2 cellular contexts compared by ENCODE assay signal in the genomic region with DNA sequence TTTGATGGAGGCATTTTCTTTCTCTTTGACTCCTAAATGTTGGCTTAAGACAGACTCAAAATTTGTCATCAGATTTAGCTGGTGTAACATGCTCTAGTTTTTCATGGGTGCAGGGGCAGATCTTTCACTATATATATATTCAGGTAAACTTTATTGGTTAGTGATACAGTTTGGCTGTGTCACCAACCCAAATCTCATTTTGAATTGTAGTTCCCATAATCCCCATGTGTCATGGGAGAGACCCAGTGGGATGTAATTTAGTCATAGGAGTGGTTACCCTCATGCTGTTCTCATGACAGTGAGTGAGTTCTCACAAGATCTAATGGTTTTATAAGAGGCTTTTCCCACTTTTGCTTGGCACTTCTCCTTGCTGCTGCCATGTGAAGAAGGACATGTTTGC.
TF ChIP-seq lines count a peak whose summit lies in the region.

No MANE protein-coding gene starts in this region.

TF ChIP-seq in SK-N-SH, 30 proteins besides CTCF, POLR2A, EP300 and RAD21 (continued from another document):
- TF ChIP-seq, protein P1, sequence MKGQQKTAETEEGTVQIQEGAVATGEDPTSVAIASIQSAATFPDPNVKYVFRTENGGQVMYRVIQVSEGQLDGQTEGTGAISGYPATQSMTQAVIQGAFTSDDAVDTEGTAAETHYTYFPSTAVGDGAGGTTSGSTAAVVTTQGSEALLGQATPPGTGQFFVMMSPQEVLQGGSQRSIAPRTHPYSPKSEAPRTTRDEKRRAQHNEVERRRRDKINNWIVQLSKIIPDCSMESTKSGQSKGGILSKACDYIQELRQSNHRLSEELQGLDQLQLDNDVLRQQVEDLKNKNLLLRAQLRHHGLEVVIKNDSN (IDR thresholded peaks at IDR 0.05; ENCODE audit: borderline replicate concordance, low read depth), result no peak
- TF ChIP-seq NFIC (IDR thresholded peaks at IDR 0.05; ENCODE audit: borderline replicate concordance), result no peak
- TF ChIP-seq SMC3 (IDR thresholded peaks at IDR 0.05; ENCODE audit: low read depth, low read length), result no peak
- no peak for TF ChIP-seq RCOR1 (IDR thresholded peaks at IDR 0.05; ENCODE audit: low read length)
- TF ChIP-seq, protein P2, sequence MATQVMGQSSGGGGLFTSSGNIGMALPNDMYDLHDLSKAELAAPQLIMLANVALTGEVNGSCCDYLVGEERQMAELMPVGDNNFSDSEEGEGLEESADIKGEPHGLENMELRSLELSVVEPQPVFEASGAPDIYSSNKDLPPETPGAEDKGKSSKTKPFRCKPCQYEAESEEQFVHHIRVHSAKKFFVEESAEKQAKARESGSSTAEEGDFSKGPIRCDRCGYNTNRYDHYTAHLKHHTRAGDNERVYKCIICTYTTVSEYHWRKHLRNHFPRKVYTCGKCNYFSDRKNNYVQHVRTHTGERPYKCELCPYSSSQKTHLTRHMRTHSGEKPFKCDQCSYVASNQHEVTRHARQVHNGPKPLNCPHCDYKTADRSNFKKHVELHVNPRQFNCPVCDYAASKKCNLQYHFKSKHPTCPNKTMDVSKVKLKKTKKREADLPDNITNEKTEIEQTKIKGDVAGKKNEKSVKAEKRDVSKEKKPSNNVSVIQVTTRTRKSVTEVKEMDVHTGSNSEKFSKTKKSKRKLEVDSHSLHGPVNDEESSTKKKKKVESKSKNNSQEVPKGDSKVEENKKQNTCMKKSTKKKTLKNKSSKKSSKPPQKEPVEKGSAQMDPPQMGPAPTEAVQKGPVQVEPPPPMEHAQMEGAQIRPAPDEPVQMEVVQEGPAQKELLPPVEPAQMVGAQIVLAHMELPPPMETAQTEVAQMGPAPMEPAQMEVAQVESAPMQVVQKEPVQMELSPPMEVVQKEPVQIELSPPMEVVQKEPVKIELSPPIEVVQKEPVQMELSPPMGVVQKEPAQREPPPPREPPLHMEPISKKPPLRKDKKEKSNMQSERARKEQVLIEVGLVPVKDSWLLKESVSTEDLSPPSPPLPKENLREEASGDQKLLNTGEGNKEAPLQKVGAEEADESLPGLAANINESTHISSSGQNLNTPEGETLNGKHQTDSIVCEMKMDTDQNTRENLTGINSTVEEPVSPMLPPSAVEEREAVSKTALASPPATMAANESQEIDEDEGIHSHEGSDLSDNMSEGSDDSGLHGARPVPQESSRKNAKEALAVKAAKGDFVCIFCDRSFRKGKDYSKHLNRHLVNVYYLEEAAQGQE (IDR thresholded peaks at IDR 0.05; ENCODE audit: low read depth, low read length), result no peak
- TF ChIP-seq CHD2 (IDR thresholded peaks at IDR 0.05; ENCODE audit: low read length, partially characterized antibody), result no peak
- no peak for TF ChIP-seq FOXM1 (IDR thresholded peaks at IDR 0.05; ENCODE audit: low read depth)
- TF ChIP-seq, protein P3, sequence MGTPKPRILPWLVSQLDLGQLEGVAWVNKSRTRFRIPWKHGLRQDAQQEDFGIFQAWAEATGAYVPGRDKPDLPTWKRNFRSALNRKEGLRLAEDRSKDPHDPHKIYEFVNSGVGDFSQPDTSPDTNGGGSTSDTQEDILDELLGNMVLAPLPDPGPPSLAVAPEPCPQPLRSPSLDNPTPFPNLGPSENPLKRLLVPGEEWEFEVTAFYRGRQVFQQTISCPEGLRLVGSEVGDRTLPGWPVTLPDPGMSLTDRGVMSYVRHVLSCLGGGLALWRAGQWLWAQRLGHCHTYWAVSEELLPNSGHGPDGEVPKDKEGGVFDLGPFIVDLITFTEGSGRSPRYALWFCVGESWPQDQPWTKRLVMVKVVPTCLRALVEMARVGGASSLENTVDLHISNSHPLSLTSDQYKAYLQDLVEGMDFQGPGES (IDR thresholded peaks at IDR 0.05; ENCODE audit: low read depth, low read length), result no peak
- no peak for TF ChIP-seq GATA2 (CRISPR knock-in tag; IDR thresholded peaks at IDR 0.05)

TF ChIP-seq in SK-N-SH treated with all-trans-retinoic acid at 6 μM for 48 hours, 23 proteins besides CTCF, POLR2A, EP300 and RAD21:
- TF ChIP-seq, protein P4, sequence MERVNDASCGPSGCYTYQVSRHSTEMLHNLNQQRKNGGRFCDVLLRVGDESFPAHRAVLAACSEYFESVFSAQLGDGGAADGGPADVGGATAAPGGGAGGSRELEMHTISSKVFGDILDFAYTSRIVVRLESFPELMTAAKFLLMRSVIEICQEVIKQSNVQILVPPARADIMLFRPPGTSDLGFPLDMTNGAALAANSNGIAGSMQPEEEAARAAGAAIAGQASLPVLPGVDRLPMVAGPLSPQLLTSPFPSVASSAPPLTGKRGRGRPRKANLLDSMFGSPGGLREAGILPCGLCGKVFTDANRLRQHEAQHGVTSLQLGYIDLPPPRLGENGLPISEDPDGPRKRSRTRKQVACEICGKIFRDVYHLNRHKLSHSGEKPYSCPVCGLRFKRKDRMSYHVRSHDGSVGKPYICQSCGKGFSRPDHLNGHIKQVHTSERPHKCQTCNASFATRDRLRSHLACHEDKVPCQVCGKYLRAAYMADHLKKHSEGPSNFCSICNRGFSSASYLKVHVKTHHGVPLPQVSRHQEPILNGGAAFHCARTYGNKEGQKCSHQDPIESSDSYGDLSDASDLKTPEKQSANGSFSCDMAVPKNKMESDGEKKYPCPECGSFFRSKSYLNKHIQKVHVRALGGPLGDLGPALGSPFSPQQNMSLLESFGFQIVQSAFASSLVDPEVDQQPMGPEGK (CRISPR knock-in tag; IDR thresholded peaks at IDR 0.05; ENCODE audit: borderline replicate concordance), result no peak
- TF ChIP-seq TOX (CRISPR knock-in tag; IDR thresholded peaks at IDR 0.05; ENCODE audit: borderline replicate concordance) (no peak), SNAI2 (CRISPR knock-in tag; IDR thresholded peaks at IDR 0.05) (no peak), RARB (CRISPR knock-in tag; IDR thresholded peaks at IDR 0.05) (no peak), ZNF8 (CRISPR knock-in tag; IDR thresholded peaks at IDR 0.05) (no peak), CSDC2 (CRISPR knock-in tag; IDR thresholded peaks at IDR 0.05) (no peak), ZC3H10 (CRISPR knock-in tag; IDR thresholded peaks at IDR 0.05) (no peak), ZFP3 (CRISPR knock-in tag; IDR thresholded peaks at IDR 0.05) (no peak), ZNF70 (CRISPR knock-in tag; IDR thresholded peaks at IDR 0.05) (no peak), OSR1 (CRISPR knock-in tag; IDR thresholded peaks at IDR 0.05) (no peak), BACH2 (CRISPR knock-in tag; IDR thresholded peaks at IDR 0.05; ENCODE audit: borderline replicate concordance) (no peak), ZNF565 (CRISPR knock-in tag; conservative IDR thresholded peaks at IDR 0.05; ENCODE audit: low read depth) (no peak), ARNTL (CRISPR knock-in tag; IDR thresholded peaks at IDR 0.05; ENCODE audit: borderline replicate concordance, low read depth) (no peak), ISL1 (CRISPR knock-in tag; IDR thresholded peaks at IDR 0.05) (no peak), ZFP30 (CRISPR knock-in tag; IDR thresholded peaks at IDR 0.05) (no peak), PPARA (CRISPR knock-in tag; IDR thresholded peaks at IDR 0.05; ENCODE audit: borderline replicate concordance) (no peak), GLIS3 (CRISPR knock-in tag; IDR thresholded peaks at IDR 0.05) (no peak)
- TF ChIP-seq, protein P5, sequence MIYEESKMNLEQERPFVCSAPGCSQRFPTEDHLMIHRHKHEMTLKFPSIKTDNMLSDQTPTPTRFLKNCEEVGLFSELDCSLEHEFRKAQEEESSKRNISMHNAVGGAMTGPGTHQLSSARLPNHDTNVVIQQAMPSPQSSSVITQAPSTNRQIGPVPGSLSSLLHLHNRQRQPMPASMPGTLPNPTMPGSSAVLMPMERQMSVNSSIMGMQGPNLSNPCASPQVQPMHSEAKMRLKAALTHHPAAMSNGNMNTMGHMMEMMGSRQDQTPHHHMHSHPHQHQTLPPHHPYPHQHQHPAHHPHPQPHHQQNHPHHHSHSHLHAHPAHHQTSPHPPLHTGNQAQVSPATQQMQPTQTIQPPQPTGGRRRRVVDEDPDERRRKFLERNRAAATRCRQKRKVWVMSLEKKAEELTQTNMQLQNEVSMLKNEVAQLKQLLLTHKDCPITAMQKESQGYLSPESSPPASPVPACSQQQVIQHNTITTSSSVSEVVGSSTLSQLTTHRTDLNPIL (CRISPR knock-in tag; IDR thresholded peaks at IDR 0.05; ENCODE audit: low read depth), result no peak
- TF ChIP-seq, protein P6, sequence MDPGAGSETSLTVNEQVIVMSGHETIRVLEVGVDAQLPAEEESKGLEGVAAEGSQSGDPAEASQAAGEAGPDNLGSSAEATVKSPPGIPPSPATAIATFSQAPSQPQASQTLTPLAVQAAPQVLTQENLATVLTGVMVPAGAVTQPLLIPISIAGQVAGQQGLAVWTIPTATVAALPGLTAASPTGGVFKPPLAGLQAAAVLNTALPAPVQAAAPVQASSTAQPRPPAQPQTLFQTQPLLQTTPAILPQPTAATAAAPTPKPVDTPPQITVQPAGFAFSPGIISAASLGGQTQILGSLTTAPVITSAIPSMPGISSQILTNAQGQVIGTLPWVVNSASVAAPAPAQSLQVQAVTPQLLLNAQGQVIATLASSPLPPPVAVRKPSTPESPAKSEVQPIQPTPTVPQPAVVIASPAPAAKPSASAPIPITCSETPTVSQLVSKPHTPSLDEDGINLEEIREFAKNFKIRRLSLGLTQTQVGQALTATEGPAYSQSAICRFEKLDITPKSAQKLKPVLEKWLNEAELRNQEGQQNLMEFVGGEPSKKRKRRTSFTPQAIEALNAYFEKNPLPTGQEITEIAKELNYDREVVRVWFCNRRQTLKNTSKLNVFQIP (CRISPR knock-in tag; IDR thresholded peaks at IDR 0.05; ENCODE audit: borderline replicate concordance, low read depth), result no peak
- TF ChIP-seq, protein P7, sequence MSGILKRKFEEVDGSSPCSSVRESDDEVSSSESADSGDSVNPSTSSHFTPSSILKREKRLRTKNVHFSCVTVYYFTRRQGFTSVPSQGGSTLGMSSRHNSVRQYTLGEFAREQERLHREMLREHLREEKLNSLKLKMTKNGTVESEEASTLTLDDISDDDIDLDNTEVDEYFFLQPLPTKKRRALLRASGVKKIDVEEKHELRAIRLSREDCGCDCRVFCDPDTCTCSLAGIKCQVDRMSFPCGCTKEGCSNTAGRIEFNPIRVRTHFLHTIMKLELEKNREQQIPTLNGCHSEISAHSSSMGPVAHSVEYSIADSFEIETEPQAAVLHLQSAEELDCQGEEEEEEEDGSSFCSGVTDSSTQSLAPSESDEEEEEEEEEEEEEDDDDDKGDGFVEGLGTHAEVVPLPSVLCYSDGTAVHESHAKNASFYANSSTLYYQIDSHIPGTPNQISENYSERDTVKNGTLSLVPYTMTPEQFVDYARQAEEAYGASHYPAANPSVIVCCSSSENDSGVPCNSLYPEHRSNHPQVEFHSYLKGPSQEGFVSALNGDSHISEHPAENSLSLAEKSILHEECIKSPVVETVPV (CRISPR knock-in tag; IDR thresholded peaks at IDR 0.05), result no peak
